Comparison of ENCODE assay signal across 30 cellular contexts in the genomic region with DNA sequence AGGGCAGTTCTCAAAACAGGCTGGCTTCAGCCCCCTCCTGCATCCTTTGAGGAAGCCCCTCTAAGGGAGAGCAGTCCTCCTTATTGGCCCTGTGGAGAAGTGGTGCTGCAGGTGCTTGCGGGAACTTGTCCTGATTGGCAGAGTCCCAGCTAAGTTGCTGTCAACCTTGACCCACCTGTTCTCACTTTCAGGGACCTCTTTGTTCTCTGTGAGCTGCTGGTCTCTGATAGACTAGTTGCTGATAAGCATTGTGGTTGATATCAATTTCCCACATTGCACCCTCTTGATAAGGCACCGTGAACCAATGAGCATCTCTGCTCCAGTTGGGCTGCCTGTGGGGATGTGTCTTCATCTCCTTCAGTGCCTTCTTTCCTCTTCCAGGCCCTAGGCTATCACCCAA. TPM values are rescaled to one million over a fixed set of nuclear protein-coding genes. Genes with fewer than 3 reads are reported as not detected.
"Had no signal": no experiment of that assay in that cellular context is flagged by ENCODE, and none has a peak within 500 bp of the region (broad histone marks: within the 10 kb centered on the region; RNA-seq: fewer than 3 reads in every experiment).

No MANE protein-coding gene starts in this region.

- H3K9me3 Mint-ChIP-seq: nephron progenitor cell; stimulated activated naive CD8-positive, alpha-beta T cell treated with anti-CD3 and anti-CD28 coated beads, Interleukin-15, Interleukin-2, amounts not matched to agents 100 ng/mL and 50 ng/mL, for 24 hours; T-cell had no signal

- H3K27me3 ChIP-seq: cardiac muscle cell, dorsolateral prefrontal cortex, gastrocnemius medialis, hepatocyte, right atrium auricular region, upper lobe of left lung had no signal

- H3K4me1 ChIP-seq: gastrocnemius medialis, right atrium auricular region, upper lobe of left lung had no signal

- ATAC-seq: activated CD4-positive, alpha-beta T cell treated with anti-CD3 and anti-CD28 coated beads for 36 hours; activated CD8-positive, alpha-beta T cell treated with anti-CD3 and anti-CD28 coated beads, Interleukin-2, amount 10 ng/mL, durations not matched to agents 7 days and 5 days; activated T-cell treated with anti-CD3 and anti-CD28 coated beads, Interleukin-2, amount 50 U/mL, for 72 hours; gastrocnemius medialis; left ventricle myocardium superior; T-cell had no signal

- H3K36me3 Mint-ChIP-seq: activated naive CD8-positive, alpha-beta T cell; T-cell had no signal

- H3K4me3 ChIP-seq: cardiac muscle cell, coronary artery, dorsolateral prefrontal cortex, gastrocnemius medialis, hepatocyte, right atrium auricular region, upper lobe of left lung had no signal

- H3K27ac ChIP-seq: cardiac muscle cell, coronary artery, dorsolateral prefrontal cortex, gastrocnemius medialis, hepatocyte, right atrium auricular region, upper lobe of left lung had no signal

- H3K9me3 ChIP-seq: gastrocnemius medialis, right atrium auricular region, upper lobe of left lung had no signal

- H3K36me3 ChIP-seq: cardiac muscle cell, gastrocnemius medialis, right atrium auricular region, upper lobe of left lung had no signal

- DNase-seq: activated CD4-positive, alpha-beta T cell treated with anti-CD3 and anti-CD28 coated beads for 36 hours; activated CD4-positive, CD25-positive, alpha-beta regulatory T cell; activated CD8-positive, alpha-beta T cell treated with anti-CD3 and anti-CD28 coated beads, Interleukin-2, amount 10 ng/mL, durations not matched to agents 7 days and 5 days; activated naive CD4-positive, alpha-beta T cell; activated T-cell treated with anti-CD3 and anti-CD28 coated beads for 4 hours; activated T-cell treated with anti-CD3 and anti-CD28 coated beads, Interleukin-2, amount 50 U/mL, for 72 hours; anterior cingulate cortex; cerebellar nuclear complex; dorsolateral prefrontal cortex; effector memory CD4-positive, alpha-beta T cell; gastrocnemius medialis; glutamatergic neuron; islet precursor cell; left ventricle myocardium superior; naive B cell; nephron progenitor cell; nucleus accumbens; stimulated activated CD4-positive, alpha-beta T cell treated with anti-CD3 and anti-CD28 coated beads, Interleukin-15, amount 100 ng/mL, for 24 hours; substantia nigra; T-cell; upper lobe of left lung had no signal

- H3K27ac Mint-ChIP-seq: activated CD4-positive, alpha-beta T cell treated with anti-CD3 and anti-CD28 coated beads for 36 hours; activated CD8-positive, alpha-beta T cell treated with anti-CD3 and anti-CD28 coated beads, Interleukin-2, amount 10 ng/mL, durations not matched to agents 7 days and 5 days; activated naive CD8-positive, alpha-beta T cell; activated T-cell treated with anti-CD3 and anti-CD28 coated beads, Interleukin-2, amount 50 U/mL, for 72 hours; nephron progenitor cell; stimulated activated naive CD8-positive, alpha-beta T cell treated with anti-CD3 and anti-CD28 coated beads, Interleukin-15, Interleukin-2, amounts not matched to agents 100 ng/mL and 50 ng/mL, for 24 hours; T-cell had no signal

RNA-seq across cellular contexts. Expression of a gene that starts 13.6 kb away (rescaled TPM):
- total RNA-seq: activated CD4-positive, alpha-beta T cell treated with anti-CD3 and anti-CD28 coated beads for 36 hours; activated CD8-positive, alpha-beta T cell treated with anti-CD3 and anti-CD28 coated beads, Interleukin-2, amount 10 ng/mL, durations not matched to agents 7 days and 5 days; activated T-cell treated with anti-CD3 and anti-CD28 coated beads, Interleukin-2, amount 50 U/mL, for 72 hours; cardiac muscle cell; lung microvascular endothelial cell; pulmonary artery endothelial cell; T-helper 2 cell treated with Interferon-gamma antibody and Interleukin-4, amounts not matched to agents 100 ng/mL and 5 ng/mL, for 36 hours had no signal
- polyA plus RNA-seq: cardiac muscle cell had no signal
